In genomic region chr10:96830511-96831199, GRCh38 we compare ENCODE assay signal across 8 cellular contexts. TPM values are rescaled to one million over a fixed set of nuclear protein-coding genes. Genes with fewer than 3 reads are reported as not detected.
DNase-seq lines count a peak whose midpoint lies in the region; ATAC-seq lines count a peak whose summit lies in the region.

No MANE protein-coding gene starts in this region.

- ATAC-seq in activated naive CD8-positive, alpha-beta T cell treated with anti-CD3 and anti-CD28 coated beads, Interleukin-2, amount 50 U/mL, for 24 hours, result no peak
- ATAC-seq in GM18517 (IDR thresholded peaks at IDR 0.05; ENCODE audit: unreplicated experiment) (no peak), GM21717 (IDR thresholded peaks at IDR 0.05; ENCODE audit: unreplicated experiment) (no peak)

- peak overlapping the region; percentile 81 for H3K27ac Mint-ChIP-seq in activated naive CD8-positive, alpha-beta T cell treated with anti-CD3 and anti-CD28 coated beads, Interleukin-2, amount 50 U/mL, for 24 hours

- H3K9me3 Mint-ChIP-seq in activated naive CD8-positive, alpha-beta T cell treated with anti-CD3 and anti-CD28 coated beads, Interleukin-2, amount 50 U/mL, for 24 hours, result no peaks in the 10 kb centered on the region

- no peaks in the 10 kb centered on the region for H3K27me3 Mint-ChIP-seq in activated naive CD8-positive, alpha-beta T cell treated with anti-CD3 and anti-CD28 coated beads, Interleukin-2, amount 50 U/mL, for 24 hours

- peaks cover 5% of the 10 kb centered on the region for H3K36me3 Mint-ChIP-seq in activated naive CD8-positive, alpha-beta T cell treated with anti-CD3 and anti-CD28 coated beads, Interleukin-2, amount 50 U/mL, for 24 hours (ENCODE audit: low read depth)

- DNase-seq in GF-D8 (lab: John Stamatoyannopoulos, UW) (peak; percentile 30), LHCN-M2 (ENCODE audit: low read depth) (peak; percentile 57), SW480 (ENCODE audit: low spot score) (peak; percentile 69), iPS-NIHi7 (ENCODE audit: extremely low spot score) (peak; percentile 57)
- peak; percentile 80 for DNase-seq in activated naive CD8-positive, alpha-beta T cell treated with anti-CD3 and anti-CD28 coated beads, Interleukin-2, amount 50 U/mL, for 24 hours
- DNase-seq in stimulated activated CD4-positive, alpha-beta T cell treated with anti-CD3 and anti-CD28 coated beads, Interleukin-12 subunit alpha, Interleukin-12 subunit beta, amount 100 ng/mL, for 48 hours (ENCODE audit: low read depth in 2 of 3, low spot score in 1 of 3), result peak; percentile 65 to 85 (median 66)

- H3K4me1 Mint-ChIP-seq in activated naive CD8-positive, alpha-beta T cell treated with anti-CD3 and anti-CD28 coated beads, Interleukin-2, amount 50 U/mL, for 24 hours, result peaks cover 41% of the 10 kb centered on the region

- H3K4me3 Mint-ChIP-seq in activated naive CD8-positive, alpha-beta T cell treated with anti-CD3 and anti-CD28 coated beads, Interleukin-2, amount 50 U/mL, for 24 hours, result peak overlapping the region; percentile 83

RNA-seq across cellular contexts. Expression of gene LCOR, which starts 1.4 kb away (rescaled TPM):
- total RNA-seq in LHCN-M2 (2014; rRNA removed), result 13.2 and 14.9 TPM in 2 replicates
- polyA plus RNA-seq in LHCN-M2 (2012), result 4.8 TPM

Comparison
In these comparisons a context has a peak if more than half of its experiments do, and no peak if none do; other contexts are left out.
1. DNase-seq: peak in every context shown above with its lines; median percentile 80 in activated naive CD8-positive, alpha-beta T cell treated with anti-CD3 and anti-CD28 coated beads, Interleukin-2, amount 50 U/mL, for 24 hours; 69 in SW480; 66 in stimulated activated CD4-positive, alpha-beta T cell treated with anti-CD3 and anti-CD28 coated beads, Interleukin-12 subunit alpha, Interleukin-12 subunit beta, amount 100 ng/mL, for 48 hours; 57 in LHCN-M2; 57 in iPS-NIHi7; 30 in GF-D8.